In genomic region chr4:41633321-41633720, GRCh38 we compare ENCODE assay signal across 20 cellular contexts.
"Had no signal": no experiment of that assay in that cellular context is flagged by ENCODE, and none has a peak within 500 bp of the region (broad histone marks: within the 10 kb centered on the region; RNA-seq: fewer than 3 reads in every experiment).

No MANE protein-coding gene starts in this region.

- DNase-seq: colonic mucosa; dermis blood vessel endothelial cell; esophagus squamous epithelium; foreskin fibroblast; hippocampal formation; kidney glomerular epithelial cell; lower lobe of right lung; mesenchymal stem cell; midbrain; naive B cell; stimulated activated CD4-positive, alpha-beta T cell treated with anti-CD3 and anti-CD28 coated beads, Interleukin-4, amount 100 ng/mL, for 1 hour; stimulated activated CD8-positive, alpha-beta memory T cell treated with anti-CD3 and anti-CD28 coated beads, Interleukin-4, amount 100 ng/mL, for 48 hours; stimulated activated naive CD8-positive, alpha-beta T cell treated with anti-CD3 and anti-CD28 coated beads, Interleukin-15, Interleukin-2, amounts not matched to agents 100 U/mL and 50 U/mL, for 24 hours; thyroid gland; upper lobe of left lung had no signal

- H3K27ac ChIP-seq: colonic mucosa, esophagus squamous epithelium, lower lobe of right lung, neutrophil, suprapubic skin, thyroid gland, upper lobe of left lung, vagina had no signal

- H3K9me3 Mint-ChIP-seq: naive B cell; nephron; stimulated activated effector memory CD8-positive, alpha-beta T cell treated with anti-CD3 and anti-CD28 coated beads, Interleukin-12 subunit alpha, Interleukin-12 subunit beta, amount 100 ng/mL, for 72 hours had no signal

- H3K4me1 ChIP-seq: colonic mucosa, esophagus squamous epithelium, lower lobe of right lung, suprapubic skin, vagina had no signal

- H3K9me3 ChIP-seq: colonic mucosa, esophagus squamous epithelium, lower lobe of right lung, neutrophil, suprapubic skin, thyroid gland, upper lobe of left lung, vagina had no signal

- H3K36me3 Mint-ChIP-seq: naive B cell; stimulated activated effector memory CD8-positive, alpha-beta T cell treated with anti-CD3 and anti-CD28 coated beads, Interleukin-12 subunit alpha, Interleukin-12 subunit beta, amount 100 ng/mL, for 72 hours had no signal

- H3K4me3 Mint-ChIP-seq: naive B cell; nephron; stimulated activated effector memory CD8-positive, alpha-beta T cell treated with anti-CD3 and anti-CD28 coated beads, Interleukin-12 subunit alpha, Interleukin-12 subunit beta, amount 100 ng/mL, for 72 hours had no signal

- H3K4me3 ChIP-seq: colonic mucosa, esophagus squamous epithelium, lower lobe of right lung, suprapubic skin, thyroid gland, upper lobe of left lung, vagina had no signal

- H3K27me3 ChIP-seq: colonic mucosa, esophagus squamous epithelium, suprapubic skin, thyroid gland, upper lobe of left lung, vagina had no signal

- ATAC-seq: stimulated activated naive CD8-positive, alpha-beta T cell treated with anti-CD3 and anti-CD28 coated beads, Interleukin-15, Interleukin-2, amounts not matched to agents 100 U/mL and 50 U/mL, for 24 hours had no signal

- H3K36me3 ChIP-seq: colonic mucosa, neutrophil, suprapubic skin, thyroid gland, vagina had no signal

- H3K4me1 Mint-ChIP-seq: naive B cell; stimulated activated effector memory CD8-positive, alpha-beta T cell treated with anti-CD3 and anti-CD28 coated beads, Interleukin-12 subunit alpha, Interleukin-12 subunit beta, amount 100 ng/mL, for 72 hours had no signal

- H3K27ac Mint-ChIP-seq: stimulated activated effector memory CD8-positive, alpha-beta T cell treated with anti-CD3 and anti-CD28 coated beads, Interleukin-12 subunit alpha, Interleukin-12 subunit beta, amount 100 ng/mL, for 72 hours had no signal
